Comparison of ENCODE assay signal across 1 cellular context in genomic region chr12:49264873-49265792, GRCh38.
TF ChIP-seq lines count a peak whose summit lies in the region.

Gene TUBA1C (plus strand): TSS chr12:49265082. CDS start chr12:49265182, 100 bp downstream.

TF ChIP-seq in HepG2, 621 proteins besides CTCF, POLR2A, EP300 and RAD21 (continued from another document and continues in another):
- no peak for TF ChIP-seq RNF219 (CRISPR knock-in tag; IDR thresholded peaks at IDR 0.05)
- no peak for TF ChIP-seq JUN (CRISPR knock-in tag; IDR thresholded peaks at IDR 0.05)
- peak; percentile 79; the same call in 1 of the 2 replicates for TF ChIP-seq UBTF (CRISPR knock-in tag; IDR thresholded peaks at IDR 0.05)
- peak; percentile 79; the same call in 1 of the 2 replicates for TF ChIP-seq NFAT5 (CRISPR knock-in tag; IDR thresholded peaks at IDR 0.05)
- TF ChIP-seq MEF2D (CRISPR knock-in tag; IDR thresholded peaks at IDR 0.05), result no peak; the same call in 1 of the 2 replicates
- TF ChIP-seq ZNF207 (IDR thresholded peaks at IDR 0.05; ENCODE audit: borderline replicate concordance), result no peak
- peak; percentile 58; the same call in 1 of the 2 replicates for TF ChIP-seq EED (CRISPR knock-in tag; IDR thresholded peaks at IDR 0.05)
- TF ChIP-seq SMARCE1 (IDR thresholded peaks at IDR 0.05; ENCODE audit: borderline replicate concordance), result no peak
- no peak for TF ChIP-seq SIX1 (CRISPR knock-in tag; IDR thresholded peaks at IDR 0.05; ENCODE audit: borderline replicate concordance)
- no peak for TF ChIP-seq KDM6A (CRISPR knock-in tag; IDR thresholded peaks at IDR 0.05; ENCODE audit: low read depth)
- peak; percentile 74 for TF ChIP-seq ZNF687 (CRISPR knock-in tag; IDR thresholded peaks at IDR 0.05)
- peak; percentile 54; the same call in 1 of the 2 replicates for TF ChIP-seq NFE2L2 (IDR thresholded peaks at IDR 0.05; ENCODE audit: low read length)
- no peak for TF ChIP-seq NFATC3 (CRISPR knock-in tag; IDR thresholded peaks at IDR 0.05)
- no peak for TF ChIP-seq AKAP8 (CRISPR knock-in tag; IDR thresholded peaks at IDR 0.05)
- TF ChIP-seq DZIP1 (CRISPR knock-in tag; IDR thresholded peaks at IDR 0.05), result no peak
- peak; percentile 55; the same call in 1 of the 2 replicates for TF ChIP-seq SALL1 (CRISPR knock-in tag; IDR thresholded peaks at IDR 0.05)
- TF ChIP-seq TOPORS (CRISPR knock-in tag; IDR thresholded peaks at IDR 0.05), result peak; percentile 58; the same call in 1 of the 2 replicates
- no peak for TF ChIP-seq ZSCAN5A (CRISPR knock-in tag; IDR thresholded peaks at IDR 0.05; ENCODE audit: borderline replicate concordance)
- no peak for TF ChIP-seq ZNF646 (CRISPR knock-in tag; IDR thresholded peaks at IDR 0.05)
- TF ChIP-seq WIZ (CRISPR knock-in tag; IDR thresholded peaks at IDR 0.05), result no peak
- no peak for TF ChIP-seq TEAD2 (CRISPR knock-in tag; IDR thresholded peaks at IDR 0.05)
- no peak for TF ChIP-seq HES4 (CRISPR knock-in tag; IDR thresholded peaks at IDR 0.05; ENCODE audit: borderline replicate concordance)
- TF ChIP-seq ZNF639 (CRISPR knock-in tag; conservative IDR thresholded peaks at IDR 0.05), result 0 out of 2 replicates have a peak, but pooled peaks have one; percentile 21
- TF ChIP-seq ZNF816 (CRISPR knock-in tag; IDR thresholded peaks at IDR 0.05; ENCODE audit: borderline replicate concordance), result peak; percentile 71; the same call in 1 of the 2 replicates
- TF ChIP-seq TRIM24 (CRISPR knock-in tag; IDR thresholded peaks at IDR 0.05), result no peak
